In genomic region chr7:22582860-22583640, GRCh38 we compare ENCODE assay signal across 10 cellular contexts.
A peak's percentile ranks its signal among the peaks of the same experiment; 100 is the strongest.
DNase-seq lines count a peak whose midpoint lies in the region; FAIRE-seq and TF ChIP-seq lines count a peak whose summit lies in the region.
"Had no signal": no experiment of that assay in that cellular context is flagged by ENCODE, and none has a peak within 500 bp of the region (broad histone marks: within the 10 kb centered on the region; RNA-seq: fewer than 3 reads in every experiment).

No MANE protein-coding gene starts in this region.

- DNase-seq in cardiac muscle cell (ENCODE audit: low read depth in 1 of 2, low spot score in 1 of 2), result peak; percentile 18 to 88
- no peak for DNase-seq in right atrium auricular region (ENCODE audit: low spot score)
- peak; percentile 65 for DNase-seq in amniotic epithelial cell (ENCODE audit: low read depth)
- peak; percentile 91 for DNase-seq in iPS DF 19.7 (ENCODE audit: low read depth, low spot score)
- DNase-seq in urothelium cell line (ENCODE audit: low spot score), result peak; percentile 78
- DNase-seq in head of caudate nucleus, result no peak
- DNase-seq in stimulated activated CD4-positive, alpha-beta T cell treated with anti-CD3 and anti-CD28 coated beads, Interleukin-2, amount 100 ng/mL, for 48 hours, result no peak
- DNase-seq in stimulated activated CD4-positive, alpha-beta T cell treated with anti-CD3 and anti-CD28 coated beads, Interleukin-1b, Interleukin-23, amount 100 ng/mL, for 48 hours, result no peak
- DNase-seq: activated CD8-positive, alpha-beta T cell treated with anti-CD3 and anti-CD28 coated beads for 36 hours had no signal

- H3K36me3 ChIP-seq in cardiac muscle cell (no peaks in the 10 kb centered on the region), right atrium auricular region (no peaks in the 10 kb centered on the region)

- no peak overlapping the region for H3K4me3 ChIP-seq in cardiac muscle cell
- H3K4me3 ChIP-seq in right atrium auricular region, result no peak overlapping the region

- peak overlapping the region; percentile 91 for H3K27ac ChIP-seq in cardiac muscle cell
- no peak overlapping the region for H3K27ac ChIP-seq in right atrium auricular region
- H3K27ac ChIP-seq: parathyroid adenoma had no signal

- no peaks in the 10 kb centered on the region for H3K9me3 ChIP-seq in cardiac muscle cell (ENCODE audit: low read depth)
- no peaks in the 10 kb centered on the region for H3K9me3 ChIP-seq in right atrium auricular region

- H3K4me1 ChIP-seq in cardiac muscle cell (ENCODE audit: low read depth) (peaks cover 28% of the 10 kb centered on the region), right atrium auricular region (peaks cover 0 to 28% of the 10 kb centered on the region in 2 donors)
- H3K4me1 ChIP-seq: parathyroid adenoma had no signal

- TF ChIP-seq CTCF in cardiac muscle cell (IDR thresholded peaks at IDR 0.05; ENCODE audit: low read depth, low read length), result no peak
- no peak for TF ChIP-seq CTCF in right atrium auricular region (IDR thresholded peaks at IDR 0.05)

- FAIRE-seq in urothelium cell line (lab: Jason Lieb, UNC), result peak; percentile 80

- intact Hi-C loops in head of caudate nucleus (cut with DNase I), result no loop called here

- H3K27me3 ChIP-seq in cardiac muscle cell, result no peaks in the 10 kb centered on the region
- no peaks in the 10 kb centered on the region for H3K27me3 ChIP-seq in right atrium auricular region

Comparison
In these comparisons a context has a peak if more than half of its experiments do, and no peak if none do; other contexts are left out.
1. DNase-seq: peak in cardiac muscle cell (2 of 2), amniotic epithelial cell (single experiment), iPS DF 19.7 (single experiment) and urothelium cell line (single experiment); none in right atrium auricular region (single experiment), head of caudate nucleus (0 of 42), stimulated activated CD4-positive, alpha-beta T cell treated with anti-CD3 and anti-CD28 coated beads, Interleukin-2, amount 100 ng/mL, for 48 hours (0 of 2) and stimulated activated CD4-positive, alpha-beta T cell treated with anti-CD3 and anti-CD28 coated beads, Interleukin-1b, Interleukin-23, amount 100 ng/mL, for 48 hours (single experiment).